8 cellular contexts compared by ENCODE assay signal in genomic region chr19:17419154-17419490, GRCh38. TPM values are rescaled to one million over a fixed set of nuclear protein-coding genes. Genes with fewer than 3 reads are reported as not detected.
DNase-seq lines count a peak whose midpoint lies in the region; ATAC-seq and TF ChIP-seq lines count a peak whose summit lies in the region.

No MANE protein-coding gene starts in this region.

- peaks cover 9 to 13% of the 10 kb centered on the region in 2 donors for H3K4me1 ChIP-seq in adrenal gland (replicated peaks in 1 of 2)
- peaks cover 0 to 13% (median 8%) of the 10 kb centered on the region in 4 donors for H3K4me1 ChIP-seq in liver (ENCODE audit: control insufficient read depth in 4 of 4, insufficient read depth in 4 of 4, low read length in 3 of 4)
- H3K4me1 ChIP-seq in tibial nerve, result peaks cover 0 to 17% (median 3%) of the 10 kb centered on the region in 4 donors

- no peak for ATAC-seq in GM18873 (IDR thresholded peaks at IDR 0.05; ENCODE audit: low FRiP score, unreplicated experiment)

- in situ Hi-C loops in KBM-7 (cut with MboI; ENCODE audit: low pct_unique_long_range_greater_than_20kb, low sequenced_read_pairs), result no loop called here

- H3K4me3 ChIP-seq in adrenal gland (peak overlapping the region in 2 of 4 donors; percentile 15 to 95), liver (ENCODE audit: low read depth in 1 of 3, low read length in 3 of 3) (peak overlapping the region; percentile 44 to 55 (median 44)), tibial nerve (peak overlapping the region; percentile 38 to 91 (median 82))

- peaks cover 30% of the 10 kb centered on the region for H3K36me3 Mint-ChIP-seq in activated naive CD4-positive, alpha-beta T cell treated with anti-CD3 and anti-CD28 coated beads, Interleukin-2, amount 10 ng/mL, durations not matched to agents 7 days and 5 days

- peaks cover 30% of the 10 kb centered on the region for H3K4me1 Mint-ChIP-seq in activated naive CD4-positive, alpha-beta T cell treated with anti-CD3 and anti-CD28 coated beads, Interleukin-2, amount 10 ng/mL, durations not matched to agents 7 days and 5 days

- no peaks in the 10 kb centered on the region for H3K9me3 ChIP-seq in adrenal gland (replicated peaks in 1 of 3)
- H3K9me3 ChIP-seq in liver (ENCODE audit: control insufficient read depth in 4 of 4, low read length in 3 of 4), result no peaks in the 10 kb centered on the region
- H3K9me3 ChIP-seq in tibial nerve, result no peaks in the 10 kb centered on the region

- H3K27me3 Mint-ChIP-seq in activated naive CD4-positive, alpha-beta T cell treated with anti-CD3 and anti-CD28 coated beads, Interleukin-2, amount 10 ng/mL, durations not matched to agents 7 days and 5 days, result no peaks in the 10 kb centered on the region

- TF ChIP-seq CTCF in adrenal gland (IDR thresholded peaks at IDR 0.05) (no peak), liver (IDR thresholded peaks at IDR 0.05; ENCODE audit: low read depth, low read length, missing input control) (no peak), tibial nerve (IDR thresholded peaks at IDR 0.05) (no peak)

- CTCF ChIA-PET in activated naive CD4-positive, alpha-beta T cell treated with anti-CD3 and anti-CD28 coated beads, Interleukin-2, amount 10 ng/mL, durations not matched to agents 7 days and 5 days (lab: Charles Lee), result interaction anchor here (0.9 to 1.1 kb wide), 5 partner anchors 11 to 77 kb away, joined by 3 to 4 read pairs (median 4); partner anchors contain the start of gene BST2

- H3K27me3 ChIP-seq in adrenal gland (no peaks in the 10 kb centered on the region), liver (ENCODE audit: control insufficient read depth in 4 of 4, insufficient read depth in 4 of 4, low read length in 3 of 4) (no peaks in the 10 kb centered on the region), tibial nerve (peaks cover 0 to 11% of the 10 kb centered on the region in 2 donors)

- 9 to 16% (median 15%) methylated on average over 6 of the region's 6 CpGs for WGBS in adrenal gland, 4 donors
- WGBS in liver, result 30% methylated on average over 6 of the region's 6 CpGs
- 12 to 21% methylated on average over 6 of the region's 6 CpGs for WGBS in tibial nerve, 2 donors

- TF ChIP-seq POLR2A in adrenal gland (IDR thresholded peaks at IDR 0.05), result no peak
- TF ChIP-seq POLR2A in tibial nerve (IDR thresholded peaks at IDR 0.05), result no peak

- H3K36me3 ChIP-seq in adrenal gland (replicated peaks in 1 of 2) (peaks cover 0 to 5% of the 10 kb centered on the region in 2 donors), liver (ENCODE audit: control insufficient read depth in 4 of 4, insufficient read depth in 3 of 4, low read depth in 1 of 4, low read length in 3 of 4) (peaks cover 2 to 11% (median 6%) of the 10 kb centered on the region in 4 donors), tibial nerve (peaks cover 0 to 22% (median 0%) of the 10 kb centered on the region in 3 donors)

- peak overlapping the region; percentile 20 to 24 for H3K9ac ChIP-seq in liver (ENCODE audit: low read depth in 1 of 2, low read length in 2 of 2)

- H3K27ac ChIP-seq in adrenal gland (peak overlapping the region; percentile 77 to 91 (median 83)), liver (ENCODE audit: low read depth in 1 of 2, low read length in 2 of 2) (peak overlapping the region; percentile 77 to 81), tibial nerve (peak overlapping the region; percentile 32 to 82 (median 70))

- intact Hi-C loops in adrenal gland (cut with DNase I), result no loop called here

- TF ChIP-seq EP300 in tibial nerve (IDR thresholded peaks at IDR 0.05), result no peak

- TF ChIP-seq RAD21 in liver (IDR thresholded peaks at IDR 0.05), result no peak

- no peaks in the 10 kb centered on the region for H3K9me3 Mint-ChIP-seq in activated naive CD4-positive, alpha-beta T cell treated with anti-CD3 and anti-CD28 coated beads, Interleukin-2, amount 10 ng/mL, durations not matched to agents 7 days and 5 days

- H3K27ac Mint-ChIP-seq in activated naive CD4-positive, alpha-beta T cell treated with anti-CD3 and anti-CD28 coated beads, Interleukin-2, amount 10 ng/mL, durations not matched to agents 7 days and 5 days, result peak overlapping the region; percentile 91

- peak overlapping the region; percentile 90 for H3K4me3 Mint-ChIP-seq in activated naive CD4-positive, alpha-beta T cell treated with anti-CD3 and anti-CD28 coated beads, Interleukin-2, amount 10 ng/mL, durations not matched to agents 7 days and 5 days

- DNase-seq in activated naive CD4-positive, alpha-beta T cell treated with anti-CD3 and anti-CD28 coated beads, Interleukin-2, amount 10 ng/mL, durations not matched to agents 7 days and 5 days, result no peak
- no peak for DNase-seq in activated naive CD4-positive, alpha-beta T cell (lab: John Stamatoyannopoulos, UW)
- DNase-seq in adrenal gland (no peak), tibial nerve (ENCODE audit: low spot score in 2 of 2) (no peak), KBM-7 (no peak), NOMO-1 treated with dmso at 0.1 percent for 144 hours (lab: John Stamatoyannopoulos, UW; ENCODE audit: unreplicated experiment) (no peak)

TF ChIP-seq in liver, 16 proteins besides CTCF, POLR2A, EP300 and RAD21:
- TF ChIP-seq ATF3 (IDR thresholded peaks at IDR 0.05) (no peak), RXRA (IDR thresholded peaks at IDR 0.05) (no peak), HNF4A (conservative IDR thresholded peaks at IDR 0.05) (no peak)
TF ChIP-seq in liver: peak in this region for 0.

RNA-seq across cellular contexts. Expression of gene MVB12A, which starts 0.7 kb away (rescaled TPM):
- total RNA-seq in adrenal gland (100 to 1,000 TPM in 5 of 8 donors, 10 to 100 TPM in 3; 53.3 to 162 (median 105) TPM), liver (10 to 100 TPM in 1 of 2 donors, 1 to 10 TPM in 1; 9.8 to 17.2 TPM), tibial nerve (10 to 100 TPM; 42.8 to 87.9 (median 51.9) TPM)
- polyA plus RNA-seq in adrenal gland (100 to 1,000 TPM in 2 of 3 donors, 10 to 100 TPM in 1; 17.4 to 142 (median 132) TPM), liver (10 to 100 TPM; 14.3 to 22.8 TPM)

RNA-seq across cellular contexts. Expression of gene BST2, which starts 13.7 kb away (rescaled TPM):
- 100 to 1,000 TPM; 395 to 940 (median 736) TPM for total RNA-seq in adrenal gland
- 100 to 1,000 TPM; 159 to 304 (median 271) TPM for polyA plus RNA-seq in adrenal gland
- total RNA-seq in liver, result 10 to 100 TPM; 25.6 to 67.4 TPM
- 100 to 1,000 TPM; 179 to 239 TPM for polyA plus RNA-seq in liver
- total RNA-seq in tibial nerve, result 10 to 100 TPM; 71.0 to 77.4 (median 72.2) TPM

RNA-seq across cellular contexts. Expression of gene CCDC194, which starts 25.1 kb away (rescaled TPM):
- total RNA-seq in adrenal gland (1 to 10 TPM in 5 of 8 donors, under 1 TPM in 1, not detected in 2; 0.49 to 5.6 (median 2.8) TPM), liver (under 1 TPM in 1 of 2 donors, not detected in 1; 0.50 TPM), tibial nerve (1 to 10 TPM in 2 of 4 donors, under 1 TPM in 1, not detected in 1; 0.63 to 4.5 (median 2.0) TPM)
- polyA plus RNA-seq in adrenal gland (1 to 10 TPM; 1.1 to 3.0 (median 1.3) TPM), liver (under 1 TPM in 1 of 2 donors, not detected in 1; 0.12 TPM)

RNA-seq across cellular contexts. Expression of gene TMEM221, which starts 29.3 kb away (rescaled TPM):
- total RNA-seq in adrenal gland, result 1 to 10 TPM in 7 of 8 donors, under 1 TPM in 1; 0.26 to 8.7 (median 5.7) TPM
- polyA plus RNA-seq in adrenal gland, result 1 to 10 TPM in 2 of 3 donors, under 1 TPM in 1; 0.77 to 2.8 (median 1.9) TPM
- under 1 TPM; 0.08 to 0.14 TPM for total RNA-seq in liver
- polyA plus RNA-seq in liver, result under 1 TPM; 0.06 to 0.15 TPM
- total RNA-seq in tibial nerve, result 1 to 10 TPM in 1 of 4 donors, under 1 TPM in 2, not detected in 1; 0.21 to 2.0 (median 0.30) TPM

RNA-seq across cellular contexts. Expression of gene NXNL1, which starts 41.6 kb away (rescaled TPM):
- total RNA-seq in adrenal gland (1 to 10 TPM in 2 of 8 donors, under 1 TPM in 3, not detected in 3; 0.41 to 2.7 (median 0.92) TPM), liver (not detected), tibial nerve (under 1 TPM in 1 of 4 donors, not detected in 3; 0.44 TPM)
- polyA plus RNA-seq in adrenal gland (1 to 10 TPM in 2 of 3 donors, not detected in 1; 2.6 to 4.8 TPM), liver (not detected)

Comparison
In these comparisons a context has a peak if more than half of its experiments do, and no peak if none do; other contexts are left out.
1. RNA of gene BST2, which starts 13.7 kb away (total RNA-seq): 395 to 940 TPM in adrenal gland; 71.0 to 77.4 TPM in tibial nerve and 25.6 to 67.4 TPM in liver; every median in the first group is over 4 times any median in the second.
2. Peak in every context shown above with its lines, with median percentiles within 50 percentile points of each other: H3K27ac ChIP-seq.